Comparison of ENCODE assay signal across 27 cellular contexts in genomic region chr16:72935896-72936295, GRCh38.
DNase-seq lines count a peak whose midpoint lies in the region; ATAC-seq and TF ChIP-seq lines count a peak whose summit lies in the region.
"Had no signal": no experiment of that assay in that cellular context is flagged by ENCODE, and none has a peak within 500 bp of the region (broad histone marks: within the 10 kb centered on the region; RNA-seq: fewer than 3 reads in every experiment).

No MANE protein-coding gene starts in this region.

- 25 to 30% methylated on average over 6 of the region's 6 CpGs for WGBS in body of pancreas, 2 donors
- 84 to 88% methylated on average over 6 of the region's 6 CpGs for WGBS in sigmoid colon, 2 donors

- H3K36me3 Mint-ChIP-seq in Caco-2 (ENCODE audit: insufficient read depth, unreplicated experiment) (peaks cover 34% of the 10 kb centered on the region), mesothelial cell of epicardium (peaks cover 11% of the 10 kb centered on the region)
- H3K36me3 Mint-ChIP-seq: natural killer cell treated with Interleukin-12 subunit alpha and Interleukin-12 subunit beta and Interleukin-15 and Interleukin-18, amount 100 ng/mL, for 72 hours had no signal

- H3K27ac ChIP-seq in body of pancreas (peak overlapping the region in 3 of 4 donors; percentile 53 to 70 (median 69)), sigmoid colon (peak overlapping the region in 1 of 4 donors; percentile 36)
- H3K27ac ChIP-seq: BLaER1, lower lobe of right lung, Peyer's patch, skin epidermis had no signal

- H3K9me3 Mint-ChIP-seq in Caco-2 (ENCODE audit: unreplicated experiment) (no peaks in the 10 kb centered on the region), mesothelial cell of epicardium (no peaks in the 10 kb centered on the region)
- H3K9me3 Mint-ChIP-seq: dendritic cell treated with granulocyte-macrophage colony-stimulating factor and Interleukin-4, amounts not matched to agents 40 ng/mL and 50 ng/mL, for 4 days; endodermal cell; HFFc6; natural killer cell treated with Interleukin-12 subunit alpha and Interleukin-12 subunit beta and Interleukin-15 and Interleukin-18, amount 100 ng/mL, for 72 hours; stimulated activated naive CD8-positive, alpha-beta T cell treated with anti-CD3 and anti-CD28 coated beads, Interleukin-15, Interleukin-2, amounts not matched to agents 100 ng/mL and 50 ng/mL, for 24 hours had no signal

- H3K9me3 ChIP-seq in Caco-2, result no peaks in the 10 kb centered on the region
- no peaks in the 10 kb centered on the region for H3K9me3 ChIP-seq in body of pancreas
- H3K9me3 ChIP-seq in sigmoid colon, result no peaks in the 10 kb centered on the region
- H3K9me3 ChIP-seq: BLaER1, esophagus muscularis mucosa, lower lobe of right lung, mucosa of descending colon, Peyer's patch had no signal

- TF ChIP-seq EP300 in sigmoid colon (IDR thresholded peaks at IDR 0.05), result no peak

- H3K4me1 Mint-ChIP-seq in Caco-2 (ENCODE audit: low read depth, unreplicated experiment) (peaks cover 83% of the 10 kb centered on the region), mesothelial cell of epicardium (peaks cover 55% of the 10 kb centered on the region)

- no peaks in the 10 kb centered on the region for H3K27me3 Mint-ChIP-seq in Caco-2 (ENCODE audit: insufficient read depth, unreplicated experiment)
- H3K27me3 Mint-ChIP-seq in mesothelial cell of epicardium (ENCODE audit: low read depth), result no peaks in the 10 kb centered on the region
- H3K27me3 Mint-ChIP-seq: natural killer cell treated with Interleukin-12 subunit alpha and Interleukin-12 subunit beta and Interleukin-15 and Interleukin-18, amount 100 ng/mL, for 72 hours; stimulated activated naive CD8-positive, alpha-beta T cell treated with anti-CD3 and anti-CD28 coated beads, Interleukin-15, Interleukin-2, amounts not matched to agents 100 ng/mL and 50 ng/mL, for 24 hours had no signal

- H3K4me1 ChIP-seq in Caco-2, result peaks cover 59% of the 10 kb centered on the region
- H3K4me1 ChIP-seq in body of pancreas, result peaks cover 78% of the 10 kb centered on the region
- H3K4me1 ChIP-seq in sigmoid colon, result peaks cover 0 to 77% (median 64%) of the 10 kb centered on the region in 4 donors

- DNase-seq in Caco-2 (no peak), body of pancreas (peak; percentile 38 to 62 (median 54)), mesothelial cell of epicardium (ENCODE audit: low spot score in 2 of 2, unreplicated experiment in 2 of 2) (no peak), sigmoid colon (peak; percentile 71), T-helper 2 cell (no peak)
- DNase-seq: activated CD4-positive, CD25-positive, alpha-beta regulatory T cell; activated naive CD4-positive, alpha-beta T cell treated with anti-CD3 and anti-CD28 coated beads, Interleukin-2, amount 50 U/mL, for 16 hours; amygdala; COR-L47; DND-41; endodermal cell; GOT3; HFFc6; lower lobe of right lung; mucosa of descending colon; NCI-H1417; NCI-H2081; NCI-H2227 treated with DMSO at 0.1 percent for 48 hours had no signal

- ATAC-seq in body of pancreas (peak; percentile 65), esophagus mucosa (no peak), GM21576 (IDR thresholded peaks at IDR 0.05; ENCODE audit: unreplicated experiment) (no peak)
- ATAC-seq: lower lobe of right lung; mucosa of descending colon; natural killer cell treated with Interleukin-12 subunit alpha and Interleukin-12 subunit beta and Interleukin-15 and Interleukin-18, amount 100 ng/mL, for 72 hours had no signal

- H3K4me3 ChIP-seq in Caco-2 (ENCODE audit: low read depth, low read length), result no peak overlapping the region
- no peak overlapping the region for H3K4me3 ChIP-seq in body of pancreas
- no peak overlapping the region for H3K4me3 ChIP-seq in sigmoid colon
- H3K4me3 ChIP-seq: BLaER1, esophagus muscularis mucosa, lower lobe of right lung, mucosa of descending colon, Peyer's patch, skin epidermis had no signal

- CTCF ChIA-PET in Caco-2 (lab: Charles Lee), result interaction anchor here (1.0 to 1.2 kb wide), 2 partner anchors 97 to 103 kb away, joined by 3 to 7 read pairs; no protein-coding TSS in a partner anchor

- POLR2A ChIA-PET in Caco-2 (lab: Charles Lee), result interaction anchor here (0.9 to 1.7 kb wide), 2 partner anchors 59 to 76 kb away, joined by 3 to 6 read pairs; no protein-coding TSS in a partner anchor

- H3K36me3 ChIP-seq in Caco-2 (ENCODE audit: control insufficient read depth, insufficient read depth, low read length), result no peaks in the 10 kb centered on the region; the same call in 1 of the 2 replicates
- H3K36me3 ChIP-seq in body of pancreas (replicated peaks in 1 of 2; ENCODE audit: insufficient read depth in 1 of 2, low read depth in 2 of 2), result no peaks in the 10 kb centered on the region
- H3K36me3 ChIP-seq in sigmoid colon, result no peaks in the 10 kb centered on the region
- H3K36me3 ChIP-seq: BLaER1, esophagus muscularis mucosa, lower lobe of right lung, Peyer's patch had no signal

- intact Hi-C loops in Caco-2 (cut with micrococcal nuclease; ENCODE audit: unreplicated experiment), result loop anchor here (1.0 to 10.0 kb wide), 4 partner anchors 61 to 101 kb away; no protein-coding TSS in a partner anchor
- intact Hi-C loops in body of pancreas (cut with DNase I), result no loop called here
- intact Hi-C loops in sigmoid colon (cut with DNase I), result loop anchor here (5.0 to 10.0 kb wide), 3 partner anchors 89 to 239 kb away; partner anchors contain the start of gene ZFHX3

- H3K27ac Mint-ChIP-seq in Caco-2 (ENCODE audit: unreplicated experiment) (peak overlapping the region; percentile 21), mesothelial cell of epicardium (peak overlapping the region; percentile 37)
- H3K27ac Mint-ChIP-seq: dendritic cell treated with granulocyte-macrophage colony-stimulating factor and Interleukin-4, amounts not matched to agents 40 ng/mL and 50 ng/mL, for 4 days; endodermal cell; HFFc6; stimulated activated naive CD8-positive, alpha-beta T cell treated with anti-CD3 and anti-CD28 coated beads, Interleukin-15, Interleukin-2, amounts not matched to agents 100 ng/mL and 50 ng/mL, for 24 hours had no signal

- peak in 1 of 3 donors; percentile 15 for TF ChIP-seq POLR2A in body of pancreas (IDR thresholded peaks at IDR 0.05)
- no peak for TF ChIP-seq POLR2A in sigmoid colon (IDR thresholded peaks at IDR 0.05)

- BruUV-seq in Caco-2 (replicated peaks; lab: Mats Ljungman, UMichigan), result TSS peak; percentile 36

- H3K4me3 Mint-ChIP-seq in Caco-2 (ENCODE audit: unreplicated experiment) (no peak overlapping the region), mesothelial cell of epicardium (no peak overlapping the region)
- H3K4me3 Mint-ChIP-seq: dendritic cell treated with granulocyte-macrophage colony-stimulating factor and Interleukin-4, amounts not matched to agents 40 ng/mL and 50 ng/mL, for 4 days; endodermal cell; HFFc6; natural killer cell treated with Interleukin-12 subunit alpha and Interleukin-12 subunit beta and Interleukin-15 and Interleukin-18, amount 100 ng/mL, for 72 hours; stimulated activated naive CD8-positive, alpha-beta T cell treated with anti-CD3 and anti-CD28 coated beads, Interleukin-15, Interleukin-2, amounts not matched to agents 100 ng/mL and 50 ng/mL, for 24 hours had no signal

- no peak for TF ChIP-seq CTCF in Caco-2 (IDR thresholded peaks at IDR 0.05; ENCODE audit: insufficient read depth in 1 of 2, low read depth in 1 of 2, low read length in 1 of 2, severe bottlenecking in 1 of 2, unreplicated experiment in 1 of 2)
- TF ChIP-seq CTCF in body of pancreas (IDR thresholded peaks at IDR 0.05), result no peak
- no peak for TF ChIP-seq CTCF in mesothelial cell of epicardium (IDR thresholded peaks at IDR 0.05; ENCODE audit: unreplicated experiment)
- TF ChIP-seq CTCF in sigmoid colon (IDR thresholded peaks at IDR 0.05), result no peak

- H3K27me3 ChIP-seq in Caco-2 (replicated peaks; ENCODE audit: control insufficient read depth, insufficient read depth, low read length) (no peaks in the 10 kb centered on the region), body of pancreas (no peaks in the 10 kb centered on the region), sigmoid colon (no peaks in the 10 kb centered on the region)
- H3K27me3 ChIP-seq: BLaER1, esophagus muscularis mucosa, Peyer's patch had no signal

Comparison
In these comparisons a context has a peak if more than half of its experiments do, and no peak if none do; other contexts are left out.
1. DNase-seq: peak in body of pancreas (4 of 4) and sigmoid colon (single experiment); none in Caco-2 (0 of 2), mesothelial cell of epicardium (0 of 2) and T-helper 2 cell (0 of 5).